In the genomic region with DNA sequence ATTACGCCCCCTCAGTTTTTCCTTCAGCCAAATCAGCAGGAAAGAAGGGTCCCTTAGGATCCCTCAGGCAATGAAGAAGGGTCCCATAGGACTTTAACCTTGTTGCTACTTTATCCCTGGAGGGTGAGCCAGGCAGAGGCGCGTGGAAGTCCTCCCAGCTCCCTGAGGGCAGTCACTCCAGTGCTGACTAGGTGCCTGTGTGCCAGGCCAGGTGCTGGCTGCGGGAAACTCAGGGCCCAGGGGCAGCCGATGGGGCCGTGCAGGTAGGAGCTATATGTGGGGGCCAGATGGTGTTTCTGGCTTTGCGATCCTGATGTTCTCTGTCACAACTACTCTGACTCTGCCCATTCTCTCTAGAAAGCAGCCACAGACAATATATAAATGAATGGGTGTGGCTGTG, we compare ENCODE assay signal across 14 cellular contexts.
"Had no signal": no experiment of that assay in that cellular context is flagged by ENCODE, and none has a peak within 500 bp of the region (broad histone marks: within the 10 kb centered on the region; RNA-seq: fewer than 3 reads in every experiment).

No MANE protein-coding gene starts in this region.

- DNase-seq: activated CD4-positive, alpha-beta T cell treated with anti-CD3 and anti-CD28 coated beads for 48 hours; activated CD8-positive, alpha-beta memory T cell treated with anti-CD3 and anti-CD28 coated beads, Interleukin-2, amount 50 U/mL, for 4 hours; activated CD8-positive, alpha-beta T cell treated with anti-CD3 and anti-CD28 coated beads, Interleukin-2, amount 10 ng/mL, durations not matched to agents 7 days and 5 days; activated naive CD4-positive, alpha-beta T cell; activated naive CD8-positive, alpha-beta T cell treated with anti-CD3 and anti-CD28 coated beads, Interleukin-2, amount 50 U/mL, for 24 hours; effector memory CD4-positive, alpha-beta T cell; foreskin keratinocyte; glutamatergic neuron; stimulated activated naive CD8-positive, alpha-beta T cell treated with anti-CD3 and anti-CD28 coated beads, Interleukin-15, amount 100 ng/mL, for 72 hours had no signal

- H3K27ac Mint-ChIP-seq: activated CD8-positive, alpha-beta T cell treated with anti-CD3 and anti-CD28 coated beads, Interleukin-2, amount 10 ng/mL, durations not matched to agents 7 days and 5 days; activated naive CD8-positive, alpha-beta T cell treated with anti-CD3 and anti-CD28 coated beads, Interleukin-2, amount 50 U/mL, for 24 hours; dendritic cell treated with granulocyte-macrophage colony-stimulating factor and Interleukin-4, amounts not matched to agents 40 ng/mL and 50 ng/mL, for 4 days; type B pancreatic cell had no signal

- H3K9me3 ChIP-seq: neutrophil had no signal

- ATAC-seq: activated CD8-positive, alpha-beta T cell treated with anti-CD3 and anti-CD28 coated beads, Interleukin-2, amount 10 ng/mL, durations not matched to agents 7 days and 5 days; activated naive CD8-positive, alpha-beta T cell treated with anti-CD3 and anti-CD28 coated beads, Interleukin-2, amount 50 U/mL, for 24 hours; foreskin keratinocyte; naive thymus-derived CD8-positive, alpha-beta T cell; right cardiac atrium; stimulated activated naive CD8-positive, alpha-beta T cell treated with anti-CD3 and anti-CD28 coated beads, Interleukin-15, amount 100 ng/mL, for 72 hours had no signal

- H3K4me3 Mint-ChIP-seq: activated CD8-positive, alpha-beta T cell treated with anti-CD3 and anti-CD28 coated beads, Interleukin-2, amount 10 ng/mL, durations not matched to agents 7 days and 5 days; activated naive CD8-positive, alpha-beta T cell treated with anti-CD3 and anti-CD28 coated beads, Interleukin-2, amount 50 U/mL, for 24 hours; dendritic cell treated with granulocyte-macrophage colony-stimulating factor and Interleukin-4, amounts not matched to agents 40 ng/mL and 50 ng/mL, for 4 days; naive thymus-derived CD8-positive, alpha-beta T cell; stimulated activated naive CD8-positive, alpha-beta T cell treated with anti-CD3 and anti-CD28 coated beads, Interleukin-15, amount 100 ng/mL, for 72 hours; type B pancreatic cell had no signal

- H3K36me3 Mint-ChIP-seq: naive thymus-derived CD8-positive, alpha-beta T cell; type B pancreatic cell had no signal

- H3K9me3 Mint-ChIP-seq: activated naive CD8-positive, alpha-beta T cell treated with anti-CD3 and anti-CD28 coated beads, Interleukin-2, amount 50 U/mL, for 24 hours; dendritic cell treated with granulocyte-macrophage colony-stimulating factor and Interleukin-4, amounts not matched to agents 40 ng/mL and 50 ng/mL, for 4 days; naive thymus-derived CD8-positive, alpha-beta T cell; stimulated activated naive CD8-positive, alpha-beta T cell treated with anti-CD3 and anti-CD28 coated beads, Interleukin-15, amount 100 ng/mL, for 72 hours; type B pancreatic cell had no signal

- H3K27ac ChIP-seq: foreskin keratinocyte, neutrophil had no signal

- H3K4me1 ChIP-seq: foreskin keratinocyte had no signal

- H3K36me3 ChIP-seq: neutrophil had no signal

- H3K27me3 Mint-ChIP-seq: activated naive CD8-positive, alpha-beta T cell treated with anti-CD3 and anti-CD28 coated beads, Interleukin-2, amount 50 U/mL, for 24 hours had no signal
